ENCODE assay signal across 16 cellular contexts in genomic region chr1:101310484-101310883, GRCh38.
DNase-seq lines count a peak whose midpoint lies in the region; TF ChIP-seq lines count a peak whose summit lies in the region.
"Had no signal": no experiment of that assay in that cellular context is flagged by ENCODE, and none has a peak within 500 bp of the region (broad histone marks: within the 10 kb centered on the region; RNA-seq: fewer than 3 reads in every experiment).

No MANE protein-coding gene starts in this region.

- H3K27me3 ChIP-seq in HUES64 (ENCODE audit: insufficient read depth, low read length) (peaks cover 21% of the 10 kb centered on the region; the same call in 1 of the 2 replicates), neural cell (ENCODE audit: insufficient read depth, low read depth, low read length) (no peaks in the 10 kb centered on the region)
- H3K27me3 ChIP-seq: pancreas had no signal

- no peak overlapping the region for H2AFZ ChIP-seq in neural cell (ENCODE audit: low read depth, low read length)
- H2AFZ ChIP-seq: GM23248 had no signal

- no peak for TF ChIP-seq EP300 in neural cell (conservative IDR thresholded peaks at IDR 0.05; ENCODE audit: poor library complexity, severe bottlenecking)

- no peaks in the 10 kb centered on the region for H3F3A ChIP-seq in neural cell (ENCODE audit: insufficient read depth, low read length, poor library complexity, severe bottlenecking)

- no peak overlapping the region for H3K4me2 ChIP-seq in neural cell (ENCODE audit: low read length)

- peaks cover 82% of the 10 kb centered on the region for H3K4me1 Mint-ChIP-seq in activated naive CD8-positive, alpha-beta T cell (ENCODE audit: low read depth)

- H3K27me3 Mint-ChIP-seq in activated naive CD8-positive, alpha-beta T cell: no peaks in the 10 kb centered on the region

- H3K4me3 Mint-ChIP-seq in activated naive CD8-positive, alpha-beta T cell: peak overlapping the region; percentile 84

- H3K4me1 ChIP-seq in HUES64 (ENCODE audit: insufficient read depth, low read length): peaks cover 18% of the 10 kb centered on the region

- no peak overlapping the region for H3K9ac ChIP-seq in HUES64 (ENCODE audit: low read depth, low read length)
- H3K9ac ChIP-seq in neural cell (ENCODE audit: low read length): peak overlapping the region; percentile 59
- H3K9ac ChIP-seq: GM23248 had no signal

- H3K4me3 ChIP-seq in HUES64 (ENCODE audit: low read length) (peak overlapping the region; percentile 64; the same call in 1 of the 2 replicates), neural cell (ENCODE audit: low read length) (peak overlapping the region; percentile 61)
- H3K4me3 ChIP-seq: GM23248, SK-N-MC had no signal

- no peak for TF ChIP-seq CTCF in neural cell (IDR thresholded peaks at IDR 0.05; ENCODE audit: poor library complexity, severe bottlenecking)

- no peak overlapping the region for H3K27ac ChIP-seq in HUES64 (ENCODE audit: low read depth, low read length)
- peak overlapping the region; percentile 56 for H3K27ac ChIP-seq in neural cell (ENCODE audit: low read length)
- H3K27ac ChIP-seq: epithelial cell of prostate, GM23248, pancreas, SK-N-MC, tibial artery had no signal

- no peaks in the 10 kb centered on the region for H3K79me2 ChIP-seq in neural cell (replicated peaks; ENCODE audit: insufficient read depth, low read length)

- H4K20me1 ChIP-seq in neural cell (ENCODE audit: insufficient read depth): no peaks in the 10 kb centered on the region

- no peaks in the 10 kb centered on the region for H3K9me2 ChIP-seq in neural cell (ENCODE audit: insufficient read depth, low read length)

- no peaks in the 10 kb centered on the region for H3K9me3 ChIP-seq in HUES64 (ENCODE audit: insufficient read depth, low read depth, low read length)
- H3K9me3 ChIP-seq in neural cell (ENCODE audit: low read length): no peaks in the 10 kb centered on the region
- H3K9me3 ChIP-seq: pancreas, tibial artery had no signal

- no peaks in the 10 kb centered on the region for H3K36me3 Mint-ChIP-seq in activated naive CD8-positive, alpha-beta T cell
- H3K36me3 Mint-ChIP-seq: activated naive CD4-positive, alpha-beta T cell treated with anti-CD3 and anti-CD28 coated beads, Interleukin-2, amount 50 U/mL, for 72 hours had no signal

- TF ChIP-seq RAD21 in neural cell (conservative IDR thresholded peaks at IDR 0.05): no peak

- H3K9me3 Mint-ChIP-seq in activated naive CD8-positive, alpha-beta T cell (ENCODE audit: low read depth): no peaks in the 10 kb centered on the region
- H3K9me3 Mint-ChIP-seq: activated naive CD4-positive, alpha-beta T cell treated with anti-CD3 and anti-CD28 coated beads, Interleukin-2, amount 50 U/mL, for 72 hours had no signal

- peak overlapping the region; percentile 88 for H3K27ac Mint-ChIP-seq in activated naive CD8-positive, alpha-beta T cell

- WGBS in HUES64: 52% methylated on average over 2 of the region's 2 CpGs

- no peaks in the 10 kb centered on the region for H3K36me3 ChIP-seq in HUES64 (ENCODE audit: insufficient read depth, low read length)
- H3K36me3 ChIP-seq in neural cell (ENCODE audit: insufficient read depth, low read length): no peaks in the 10 kb centered on the region
- H3K36me3 ChIP-seq: pancreas, tibial artery had no signal

- DNase-seq in NCI-H2107 treated with DMSO at 0.1 percent for 48 hours (lab: John Stamatoyannopoulos, UW; ENCODE audit: unreplicated experiment): peak; percentile 14
- DNase-seq in NCI-H2107 (lab: John Stamatoyannopoulos, UW): no peak
- DNase-seq in LoVo (ENCODE audit: low spot score): no peak
- no peak for DNase-seq in iPS-NIHi7 (ENCODE audit: extremely low spot score)
- DNase-seq in amygdala (lab: John Stamatoyannopoulos, UW): no peak
- DNase-seq: activated CD4-positive, CD25-positive, alpha-beta regulatory T cell; NCI-H2029 treated with DMSO at 0.1 percent for 48 hours; pancreas; tibial artery had no signal

TF ChIP-seq in neural cell, 6 proteins besides CTCF, POLR2A, EP300 and RAD21:
- no peak for TF ChIP-seq REST (IDR thresholded peaks at IDR 0.05; ENCODE audit: borderline replicate concordance)
- no peak for TF ChIP-seq POLR2AphosphoS5 (IDR thresholded peaks at IDR 0.05)
- no peak for TF ChIP-seq MXI1 (conservative IDR thresholded peaks at IDR 0.05; ENCODE audit: poor library complexity, severe bottlenecking)
- no peak for TF ChIP-seq SMC3 (conservative IDR thresholded peaks at IDR 0.05; ENCODE audit: poor library complexity)
- no peak for TF ChIP-seq TAF1 (IDR thresholded peaks at IDR 0.05; ENCODE audit: low read depth)
- no peak for TF ChIP-seq EZH2 (IDR thresholded peaks at IDR 0.05; ENCODE audit: borderline replicate concordance, insufficient read depth, low read length, poor library complexity, severe bottlenecking)
TF ChIP-seq in neural cell: peak in this region for 0.
